In the genomic region with DNA sequence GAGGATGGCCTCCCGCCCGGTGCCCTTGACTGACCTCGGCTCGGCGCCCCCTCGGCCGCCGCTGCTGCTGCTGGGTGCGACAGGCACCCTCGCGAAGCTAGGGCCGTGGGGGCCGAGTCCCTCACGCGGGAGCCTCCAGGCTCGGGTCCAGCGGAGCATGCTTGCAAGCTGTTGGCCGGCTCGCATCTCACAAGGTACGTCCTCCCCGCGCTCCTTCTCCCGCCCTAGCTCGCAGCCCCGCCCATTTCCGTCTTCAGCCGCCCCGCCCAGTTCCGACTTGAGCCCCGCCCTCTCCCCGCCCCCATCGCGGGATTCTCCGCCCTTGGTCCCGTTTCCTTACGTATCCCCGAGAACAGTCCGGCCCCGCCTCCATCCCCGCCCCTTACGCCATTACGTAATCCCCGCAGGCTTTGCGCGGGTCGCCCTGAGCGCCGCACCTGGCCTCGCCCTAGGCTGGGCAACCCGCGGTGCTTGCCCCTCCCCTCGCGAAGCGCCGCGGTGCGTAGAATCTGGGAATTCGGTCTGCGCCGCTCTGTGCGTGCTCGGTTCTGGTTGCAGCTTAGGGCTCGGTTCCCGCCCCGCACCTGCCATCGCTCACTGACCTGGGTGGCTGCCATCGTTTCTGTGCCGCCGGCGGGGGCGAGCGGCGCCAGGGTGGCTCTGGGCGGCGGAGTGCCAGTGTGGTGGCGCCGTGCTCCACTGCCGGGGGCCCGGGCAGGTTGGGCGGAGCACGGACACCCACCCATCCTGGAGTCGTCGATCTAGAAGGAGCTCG, we compare ENCODE assay signal across 8 cellular contexts.
DNase-seq lines count a peak whose midpoint lies in the region; ATAC-seq and TF ChIP-seq lines count a peak whose summit lies in the region.

Gene ABHD11, minus strand, starts transcription at position 191 of the 775 bp plus-strand sequence. Its CDS starts 32 bp downstream, at position 159.

- H3K27ac Mint-ChIP-seq in central memory CD8-positive, alpha-beta T cell (ENCODE audit: low read depth), result peak within 1 kb of the TSS; percentile 88

- peak; percentile 79 for ATAC-seq in GM19043 (IDR thresholded peaks at IDR 0.05; ENCODE audit: low read depth, unreplicated experiment)
- ATAC-seq in HG03354 (IDR thresholded peaks at IDR 0.05; ENCODE audit: poor library complexity, severe bottlenecking, unreplicated experiment), result peak; percentile 88
- ATAC-seq in activated CD4-positive, CD25-positive, alpha-beta regulatory T cell treated with anti-CD3 and anti-CD28 coated beads, Interleukin-2, amount 50 U/mL, for 24 hours, result peak; percentile 91 to 92
- ATAC-seq in central memory CD8-positive, alpha-beta T cell (replicated peaks; ENCODE audit: extremely low read depth, poor library complexity, severe bottlenecking), result peak; percentile 90

- H3K4me1 Mint-ChIP-seq in central memory CD8-positive, alpha-beta T cell, result peaks cover 20% of the 10 kb centered on the region

- H3K4me3 Mint-ChIP-seq in central memory CD8-positive, alpha-beta T cell, result peak within 1 kb of the TSS; percentile 87

- no peaks in the 10 kb centered on the region for H3K9me3 Mint-ChIP-seq in central memory CD8-positive, alpha-beta T cell

- peaks cover 11% of the 10 kb centered on the region for H3K36me3 Mint-ChIP-seq in central memory CD8-positive, alpha-beta T cell (ENCODE audit: insufficient read depth)

- no peaks in the 10 kb centered on the region for H3K27me3 Mint-ChIP-seq in central memory CD8-positive, alpha-beta T cell

- TF ChIP-seq CTCF in AG10803 (conservative IDR thresholded peaks at IDR 0.05; ENCODE audit: low read length), result no peak

- peak within 1 kb of the TSS; percentile 86 for H3K4me3 ChIP-seq in AG10803 (ENCODE audit: low read length)

- DNase-seq in AG10803 (ENCODE audit: low read depth) (peak; percentile 95), NCI-H446 treated with DMSO at 0.1 percent for 48 hours (lab: John Stamatoyannopoulos, UW) (peak; percentile 80), islet precursor cell (peak; percentile 99)
- DNase-seq in central memory CD8-positive, alpha-beta T cell (ENCODE audit: low spot score in 2 of 2), result peak; percentile 97 to 99
- DNase-seq in stimulated activated CD4-positive, alpha-beta T cell treated with anti-CD3 and anti-CD28 coated beads, Interleukin-12 subunit alpha, Interleukin-12 subunit beta, amount 100 ng/mL, for 4 hours, result peak; percentile 99

Comparison
In these comparisons a context has a peak if more than half of its experiments do, and no peak if none do; other contexts are left out.
1. Peak in every context shown above with its lines: DNase-seq, ATAC-seq and H3K4me3 ChIP-seq.